In genomic region chr1:31063636-31064035, GRCh38 we compare ENCODE assay signal across 8 cellular contexts. TPM values are rescaled to one million over a fixed set of nuclear protein-coding genes. Genes with fewer than 3 reads are reported as not detected.
DNase-seq lines count a peak whose midpoint lies in the region; ATAC-seq, FAIRE-seq and TF ChIP-seq lines count a peak whose summit lies in the region.

No MANE protein-coding gene starts in this region.

- TF ChIP-seq POLR2A in suprapubic skin (IDR thresholded peaks at IDR 0.05) = no peak

- DNase-seq in right atrium auricular region (ENCODE audit: low spot score) (no peak), left ventricle myocardium superior (no peak), immature natural killer cell (peak in 1 of 3 donors; percentile 7), suprapubic skin (ENCODE audit: low spot score in 2 of 2) (no peak), D721Med (ENCODE audit: insufficient read length, low spot score) (no peak), hypothalamus (lab: John Stamatoyannopoulos, UW) (no peak), NCI-H1092 (lab: John Stamatoyannopoulos, UW) (no peak)
- no peak for DNase-seq in activated CD8-positive, alpha-beta T cell treated with anti-CD3 and anti-CD28 coated beads for 36 hours

- ATAC-seq in left ventricle myocardium superior = no peak
- no peak for ATAC-seq in activated CD8-positive, alpha-beta T cell treated with anti-CD3 and anti-CD28 coated beads for 36 hours

- FAIRE-seq in D721Med (lab: Jason Lieb, UNC) = no peak

- no peaks in the 10 kb centered on the region for H3K27me3 ChIP-seq in right atrium auricular region
- H3K27me3 ChIP-seq in suprapubic skin = no peaks in the 10 kb centered on the region

- TF ChIP-seq CTCF in right atrium auricular region (IDR thresholded peaks at IDR 0.05) (no peak), suprapubic skin (IDR thresholded peaks at IDR 0.05) (no peak), D721Med (IDR thresholded peaks at IDR 0.05; ENCODE audit: insufficient read depth, missing control alignments) (no peak)
- no peak for TF ChIP-seq CTCF in activated CD8-positive, alpha-beta T cell treated with anti-CD3 and anti-CD28 coated beads for 36 hours (IDR thresholded peaks at IDR 0.05)

- H3K9me3 Mint-ChIP-seq in activated CD8-positive, alpha-beta T cell treated with anti-CD3 and anti-CD28 coated beads for 36 hours = no peaks in the 10 kb centered on the region
- H3K9me3 Mint-ChIP-seq in immature natural killer cell = no peaks in the 10 kb centered on the region

- POLR2A ChIA-PET in activated CD8-positive, alpha-beta T cell treated with anti-CD3 and anti-CD28 coated beads for 36 hours (lab: Charles Lee) = interaction anchor here (0.6 to 2.6 kb wide), 5 partner anchors 8 to 323 kb away, joined by 3 to 17 read pairs (median 5); no protein-coding TSS in a partner anchor

- CTCF ChIA-PET in activated CD8-positive, alpha-beta T cell treated with anti-CD3 and anti-CD28 coated beads for 36 hours (lab: Charles Lee) = no interaction called here

- H3K4me1 ChIP-seq in right atrium auricular region (peaks cover 0 to 41% of the 10 kb centered on the region in 2 donors), suprapubic skin (peaks cover 51% of the 10 kb centered on the region)

- H3K27ac Mint-ChIP-seq in activated CD8-positive, alpha-beta T cell treated with anti-CD3 and anti-CD28 coated beads for 36 hours = peak overlapping the region; percentile 99
- H3K27ac Mint-ChIP-seq in immature natural killer cell = peak overlapping the region; percentile 96 to 100 (median 98)

- H3K27me3 Mint-ChIP-seq in activated CD8-positive, alpha-beta T cell treated with anti-CD3 and anti-CD28 coated beads for 36 hours = no peaks in the 10 kb centered on the region
- peaks cover 8 to 16% (median 9%) of the 10 kb centered on the region in 3 donors for H3K27me3 Mint-ChIP-seq in immature natural killer cell (ENCODE audit: low read depth in 3 of 3)

- H3K9me3 ChIP-seq in right atrium auricular region = no peaks in the 10 kb centered on the region
- H3K9me3 ChIP-seq in suprapubic skin = no peaks in the 10 kb centered on the region

- H3K36me3 ChIP-seq in right atrium auricular region (peaks cover 7% of the 10 kb centered on the region), suprapubic skin (peaks cover 7% of the 10 kb centered on the region)

- peaks cover 37% of the 10 kb centered on the region for H3K4me1 Mint-ChIP-seq in activated CD8-positive, alpha-beta T cell treated with anti-CD3 and anti-CD28 coated beads for 36 hours (ENCODE audit: low read depth)
- peaks cover 47 to 58% of the 10 kb centered on the region in 2 donors for H3K4me1 Mint-ChIP-seq in immature natural killer cell

- intact Hi-C loops in left ventricle myocardium superior (cut with micrococcal nuclease) = loop anchor here (10.0 kb wide), 1 partner anchor 89 kb away; no protein-coding TSS in a partner anchor
- intact Hi-C loops in activated CD8-positive, alpha-beta T cell treated with anti-CD3 and anti-CD28 coated beads for 36 hours (cut with micrococcal nuclease) = loop anchor here (10.0 kb wide), 1 partner anchor 49 kb away; no protein-coding TSS in a partner anchor

- no peak for TF ChIP-seq EP300 in suprapubic skin (IDR thresholded peaks at IDR 0.05)

- H3K4me3 ChIP-seq in right atrium auricular region (peak overlapping the region; percentile 68 to 72), suprapubic skin (peak overlapping the region; percentile 80)

- peak overlapping the region; percentile 95 to 98 for H3K27ac ChIP-seq in right atrium auricular region
- peak overlapping the region; percentile 98 for H3K27ac ChIP-seq in suprapubic skin

- peak overlapping the region; percentile 92 for H3K4me3 Mint-ChIP-seq in activated CD8-positive, alpha-beta T cell treated with anti-CD3 and anti-CD28 coated beads for 36 hours
- H3K4me3 Mint-ChIP-seq in immature natural killer cell = peak overlapping the region; percentile 99 to 100 (median 99)

- H3K36me3 Mint-ChIP-seq in activated CD8-positive, alpha-beta T cell treated with anti-CD3 and anti-CD28 coated beads for 36 hours (ENCODE audit: low read depth) = peaks cover 41% of the 10 kb centered on the region
- H3K36me3 Mint-ChIP-seq in immature natural killer cell = peaks cover 0 to 6% (median 4%) of the 10 kb centered on the region in 3 donors

- 10% methylated on average over 4 of the region's 4 CpGs for WGBS in suprapubic skin

RNA-seq across cellular contexts. Expression of gene PUM1, which starts 1.9 kb away (rescaled TPM):
- total RNA-seq in right atrium auricular region = 10 to 100 TPM; 51.2 to 68.8 TPM
- total RNA-seq in left ventricle myocardium superior = 75.0 TPM
- total RNA-seq in activated CD8-positive, alpha-beta T cell treated with anti-CD3 and anti-CD28 coated beads for 36 hours = 10 to 100 TPM; 98.0 to 99.0 TPM
- 100 to 1,000 TPM in 2 of 3 donors, 10 to 100 TPM in 1; 63.3 to 105 (median 103) TPM for polyA plus RNA-seq in immature natural killer cell
- total RNA-seq in suprapubic skin = 100 to 1,000 TPM; 100 to 132 (median 110) TPM
